Comparison of ENCODE assay signal across 10 cellular contexts in genomic region chr1:103250441-103250861, GRCh38.
DNase-seq lines count a peak whose midpoint lies in the region; ATAC-seq and TF ChIP-seq lines count a peak whose summit lies in the region.
"Had no signal": no experiment of that assay in that cellular context is flagged by ENCODE, and none has a peak within 500 bp of the region (broad histone marks: within the 10 kb centered on the region; RNA-seq: fewer than 3 reads in every experiment).

No MANE protein-coding gene starts in this region.

- H3K36me3 ChIP-seq in HUES6 (ENCODE audit: control insufficient read depth, insufficient read depth, low read length): no peaks in the 10 kb centered on the region
- H3K36me3 ChIP-seq in brain microvascular endothelial cell (replicated peaks): no peaks in the 10 kb centered on the region

- CTCF ChIA-PET in T-cell (lab: Charles Lee): no interaction called here

- POLR2A ChIA-PET in T-cell (lab: Charles Lee): no interaction called here

- peak; percentile 2 for DNase-seq in ACHN
- peak; percentile 89 for DNase-seq in brain microvascular endothelial cell
- peak; percentile 8 for DNase-seq in medulla oblongata (ENCODE audit: extremely low spot score)
- DNase-seq in left cardiac atrium: no peak
- DNase-seq in T-cell: no peak
- DNase-seq: AML-193 had no signal

- H3K4me1 ChIP-seq in HUES6 (ENCODE audit: control insufficient read depth, insufficient read depth, low read length): peaks cover 11% of the 10 kb centered on the region

- ATAC-seq in GM21360 (IDR thresholded peaks at IDR 0.05; ENCODE audit: unreplicated experiment): no peak
- ATAC-seq in left cardiac atrium: no peak
- no peak for ATAC-seq in T-cell (replicated peaks in 1 of 4)
- ATAC-seq in HG03460 (IDR thresholded peaks at IDR 0.05; ENCODE audit: unreplicated experiment): no peak
- ATAC-seq: left lobe of liver had no signal

- no peaks in the 10 kb centered on the region for H3K9me3 Mint-ChIP-seq in T-cell

- H3K9ac ChIP-seq in HUES6 (ENCODE audit: low read length): peak overlapping the region; percentile 20

- H3K27me3 ChIP-seq in HUES6 (ENCODE audit: control insufficient read depth, insufficient read depth, low read length): no peaks in the 10 kb centered on the region
- no peaks in the 10 kb centered on the region for H3K27me3 ChIP-seq in brain microvascular endothelial cell (replicated peaks)

- in situ Hi-C loops in ACHN (cut with HindIII; ENCODE audit: low pct_ligation_motif_present, low pct_unique_long_range_greater_than_20kb, low sequenced_read_pairs) (no loop called here), brain microvascular endothelial cell (cut with HindIII; ENCODE audit: low pct_ligation_motif_present, low sequenced_read_pairs) (no loop called here)

- H3K27ac ChIP-seq in HUES6 (ENCODE audit: low read depth, low read length): peak overlapping the region; percentile 64; the same call in 1 of the 2 replicates
- peak overlapping the region; percentile 69 for H3K27ac ChIP-seq in brain microvascular endothelial cell

- no peak overlapping the region for H3K4me3 ChIP-seq in HUES6 (ENCODE audit: low read depth, low read length)
- H3K4me3 ChIP-seq in brain microvascular endothelial cell (ENCODE audit: low read depth, low read length): no peak overlapping the region

- no peaks in the 10 kb centered on the region for H3K36me3 Mint-ChIP-seq in T-cell

- H3K27ac Mint-ChIP-seq in T-cell: no peak overlapping the region

- peaks cover 6% of the 10 kb centered on the region; the same call in 1 of the 2 replicates for H3K9me3 ChIP-seq in HUES6 (ENCODE audit: control insufficient read depth, insufficient read depth, low read depth, low read length)

- no peak overlapping the region for H3K4me3 Mint-ChIP-seq in T-cell

- TF ChIP-seq CTCF in brain microvascular endothelial cell (IDR thresholded peaks at IDR 0.05; ENCODE audit: low read depth, low read length, missing control alignments): no peak

- intact Hi-C loops in left cardiac atrium (cut with DNase I): no loop called here

- peaks cover 0 to 5% of the 10 kb centered on the region in 2 donors for H3K27me3 Mint-ChIP-seq in T-cell

- no peaks in the 10 kb centered on the region for H3K4me1 Mint-ChIP-seq in T-cell

Comparison
In these comparisons a context has a peak if more than half of its experiments do, and no peak if none do; other contexts are left out.
1. DNase-seq: peak in ACHN (single experiment), brain microvascular endothelial cell (single experiment) and medulla oblongata (single experiment); none in left cardiac atrium (single experiment) and T-cell (0 of 34).